In genomic region chr20:48222595-48223180, GRCh38 we compare ENCODE assay signal across 31 cellular contexts.
"Had no signal": no experiment of that assay in that cellular context is flagged by ENCODE, and none has a peak within 500 bp of the region (broad histone marks: within the 10 kb centered on the region; RNA-seq: fewer than 3 reads in every experiment).

No MANE protein-coding gene starts in this region.

- H3K27ac ChIP-seq: left lung, lower lobe of right lung, pancreas, prostate gland, skin epidermis, stomach, testis, thyroid gland, transverse colon, upper lobe of left lung, vagina had no signal

- H3K27me3 ChIP-seq: left lung, pancreas, stomach, testis, thyroid gland, transverse colon, upper lobe of left lung, vagina had no signal

- H3K4me1 ChIP-seq: left lung, lower lobe of right lung, pancreas, prostate gland, stomach, testis, thyroid gland, transverse colon, upper lobe of left lung, vagina had no signal

- H3K36me3 Mint-ChIP-seq: mesothelial cell of epicardium; naive B cell; natural killer cell; stimulated activated naive B cell treated with anti-CD40 and anti-IgM and Interleukin-4, amounts not matched to agents 10 μg/mL and 1 μg/mL and 100 μg/mL, for 72 hours had no signal

- H3K4me3 Mint-ChIP-seq: mesothelial cell of epicardium; natural killer cell; nephron progenitor cell; stimulated activated naive B cell treated with anti-CD40 and anti-IgM and Interleukin-4, amounts not matched to agents 10 μg/mL and 1 μg/mL and 100 μg/mL, for 72 hours had no signal

- H3K9me3 Mint-ChIP-seq: naive B cell, natural killer cell had no signal

- H3K4me3 ChIP-seq: left lung, lower lobe of right lung, pancreas, prostate gland, skin epidermis, stomach, testis, thyroid gland, transverse colon, upper lobe of left lung, vagina had no signal

- H3K9me3 ChIP-seq: left lung, lower lobe of right lung, pancreas, prostate gland, stomach, testis, thyroid gland, transverse colon, upper lobe of left lung, vagina had no signal

- H3K27ac Mint-ChIP-seq: mesothelial cell of epicardium; natural killer cell; nephron progenitor cell; stimulated activated naive B cell treated with anti-CD40 and anti-IgM and Interleukin-4, amounts not matched to agents 10 μg/mL and 1 μg/mL and 100 μg/mL, for 72 hours had no signal

- ATAC-seq: left colon; left lung; lower lobe of right lung; natural killer cell; pancreas; right cardiac atrium; sciatic nerve; stimulated activated naive B cell treated with anti-CD40 and anti-IgM and Interleukin-4, amounts not matched to agents 10 μg/mL and 1 μg/mL and 100 μg/mL, for 72 hours; stimulated activated naive CD8-positive, alpha-beta T cell treated with anti-CD3 and anti-CD28 coated beads, Interleukin-15, Interleukin-2, amounts not matched to agents 100 U/mL and 50 U/mL, for 24 hours had no signal

- DNase-seq: hippocampal formation; kidney glomerular epithelial cell; left colon; left lung; lower lobe of right lung; mammary epithelial cell; mesenchymal stem cell; naive B cell; natural killer cell; nephron progenitor cell; pancreas; posterior cingulate gyrus; retina; right cardiac atrium; stimulated activated CD4-positive, alpha-beta T cell treated with anti-CD3 and anti-CD28 coated beads, Interleukin-12 subunit alpha, Interleukin-12 subunit beta, amount 100 ng/mL, for 4 hours; stimulated activated CD4-positive, alpha-beta T cell treated with anti-CD3 and anti-CD28 coated beads, Interleukin-15, amount 100 ng/mL, for 24 hours; stimulated activated CD4-positive, alpha-beta T cell treated with anti-CD3 and anti-CD28 coated beads, Interleukin-2, amount 100 ng/mL, for 24 hours; stimulated activated CD4-positive, alpha-beta T cell treated with anti-CD3 and anti-CD28 coated beads, Interleukin-4, amount 100 ng/mL, for 1 hour; stimulated activated naive B cell treated with anti-CD40 and anti-IgM and Interleukin-4, amounts not matched to agents 10 μg/mL and 1 μg/mL and 100 μg/mL, for 72 hours; stimulated activated naive CD8-positive, alpha-beta T cell treated with anti-CD3 and anti-CD28 coated beads, Interleukin-15, Interleukin-2, amounts not matched to agents 100 U/mL and 50 U/mL, for 24 hours; stomach; testis; thyroid gland; transverse colon; upper lobe of left lung had no signal

- H3K36me3 ChIP-seq: left lung, lower lobe of right lung, pancreas, prostate gland, stomach, thyroid gland, transverse colon, upper lobe of left lung, vagina had no signal

- FAIRE-seq: keratinocyte, pancreas had no signal

- H3K4me1 Mint-ChIP-seq: natural killer cell; stimulated activated naive B cell treated with anti-CD40 and anti-IgM and Interleukin-4, amounts not matched to agents 10 μg/mL and 1 μg/mL and 100 μg/mL, for 72 hours had no signal
